23 cellular contexts compared by ENCODE assay signal in the genomic region with DNA sequence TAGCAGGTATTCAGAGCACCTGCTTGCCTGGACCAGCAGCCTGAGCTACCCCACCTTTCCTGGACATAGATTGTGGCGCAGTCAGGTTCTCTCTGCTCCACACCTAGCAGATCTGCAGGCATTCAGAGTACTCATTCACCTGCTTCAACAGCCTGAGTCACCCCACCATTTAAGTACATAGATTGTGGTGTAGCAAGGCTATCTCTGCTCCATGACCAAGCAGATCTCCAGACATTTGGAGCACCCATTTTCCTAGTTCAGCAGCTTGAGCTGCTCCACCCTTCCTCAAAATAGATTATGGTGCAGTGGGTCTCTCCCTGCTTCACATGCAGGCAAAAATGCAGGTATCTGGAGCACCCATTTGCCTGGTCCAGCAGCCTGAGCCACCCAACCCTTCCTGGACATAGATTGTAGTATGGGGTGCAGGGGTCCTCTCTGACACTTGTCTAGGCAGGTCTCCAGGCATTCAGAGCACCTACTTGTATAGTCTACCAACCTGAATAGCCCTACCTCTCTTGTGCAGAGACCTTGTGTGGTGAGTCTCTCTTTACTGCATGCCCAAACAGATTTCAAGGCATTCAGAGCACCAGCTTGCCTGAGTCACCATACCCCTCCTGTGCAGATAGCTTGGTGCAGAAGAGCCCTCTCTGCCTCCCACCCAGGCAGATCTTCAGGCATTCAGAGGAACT.
"Had no signal": no experiment of that assay in that cellular context is flagged by ENCODE, and none has a peak within 500 bp of the region (broad histone marks: within the 10 kb centered on the region; RNA-seq: fewer than 3 reads in every experiment).

No MANE protein-coding gene starts in this region.

- H3K4me3 Mint-ChIP-seq: endodermal cell; immature natural killer cell; naive thymus-derived CD4-positive, alpha-beta T cell had no signal

- ATAC-seq: left cardiac atrium; lower lobe of right lung; naive thymus-derived CD4-positive, alpha-beta T cell had no signal

- H3K36me3 ChIP-seq: esophagus squamous epithelium, left ventricle myocardium inferior, lower lobe of right lung, neutrophil, right atrium auricular region, sigmoid colon, stomach, thoracic aorta, transverse colon had no signal

- H3K4me1 ChIP-seq: left ventricle myocardium inferior, lower lobe of right lung, right atrium auricular region, stomach had no signal

- DNase-seq: effector CD4-positive, alpha-beta T cell; endodermal cell; esophagus squamous epithelium; immature natural killer cell; kidney; left cardiac atrium; left ventricle myocardium inferior; lower lobe of right lung; mesendoderm; naive thymus-derived CD4-positive, alpha-beta T cell; posterior cingulate gyrus; sigmoid colon; stimulated activated CD4-positive, alpha-beta T cell treated with anti-CD3 and anti-CD28 coated beads, Interleukin-2, amount 100 ng/mL, for 24 hours; stimulated activated CD4-positive, alpha-beta T cell treated with anti-CD3 and anti-CD28 coated beads, Interleukin-4, amount 100 ng/mL, for 4 hours; stimulated activated naive CD4-positive, alpha-beta T cell; stomach; substantia nigra; transverse colon had no signal

- H3K9me3 ChIP-seq: neutrophil had no signal

- H3K4me3 ChIP-seq: coronary artery, esophagus squamous epithelium, left ventricle myocardium inferior, lower lobe of right lung, right atrium auricular region, sigmoid colon, skin epidermis, stomach, thoracic aorta, transverse colon had no signal

- H3K27ac Mint-ChIP-seq: endodermal cell; immature natural killer cell; naive thymus-derived CD4-positive, alpha-beta T cell had no signal

- H3K27me3 ChIP-seq: esophagus squamous epithelium, neutrophil, right atrium auricular region, sigmoid colon, stomach, transverse colon had no signal

- H3K27ac ChIP-seq: coronary artery, esophagus squamous epithelium, left ventricle myocardium inferior, lower lobe of right lung, neutrophil, right atrium auricular region, sigmoid colon, skin epidermis, stomach, thoracic aorta, transverse colon had no signal

- H3K4me1 Mint-ChIP-seq: immature natural killer cell; naive thymus-derived CD4-positive, alpha-beta T cell had no signal
